In the genomic region with DNA sequence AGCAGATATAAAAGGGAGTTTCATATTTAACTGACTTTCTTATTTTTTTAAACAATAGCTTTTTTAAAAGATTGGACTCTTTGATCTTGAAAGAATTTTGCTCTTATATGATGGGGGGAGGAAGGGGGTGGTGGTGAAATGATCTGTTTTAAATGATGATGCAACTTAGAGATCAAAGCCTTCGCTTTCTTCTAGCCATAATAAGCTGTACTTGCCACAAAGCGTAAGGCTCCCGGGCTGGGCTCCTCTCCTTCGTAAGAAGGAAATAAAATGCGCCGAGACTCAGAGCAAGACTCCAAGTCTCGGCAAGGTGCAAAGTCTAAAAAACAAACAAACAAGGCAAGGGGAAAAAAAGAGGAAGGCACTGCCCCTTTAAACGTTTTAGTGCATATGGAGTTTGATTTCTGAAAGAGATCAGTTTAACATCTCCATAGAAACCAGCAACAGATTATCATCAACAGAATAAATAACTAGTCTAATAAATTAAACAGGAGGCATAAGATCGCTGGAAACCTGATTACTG, we compare ENCODE assay signal across 8 cellular contexts. TPM values are rescaled to one million over a fixed set of nuclear protein-coding genes. Genes with fewer than 3 reads are reported as not detected.
A peak's percentile ranks its signal among the peaks of the same experiment; 100 is the strongest.
DNase-seq lines count a peak whose midpoint lies in the region; ATAC-seq and TF ChIP-seq lines count a peak whose summit lies in the region.

No MANE protein-coding gene starts in this region.

- ATAC-seq in heart left ventricle, result no peak
- no peak for ATAC-seq in left ventricle myocardium superior
- peak; percentile 54 for ATAC-seq in left colon
- no peak for ATAC-seq in GM21576 (IDR thresholded peaks at IDR 0.05; ENCODE audit: unreplicated experiment)

- peaks cover 0 to 70% (median 0%) of the 10 kb centered on the region in 9 donors for H3K27me3 ChIP-seq in heart left ventricle
- H3K27me3 ChIP-seq in uterus, result peaks cover 0 to 4% of the 10 kb centered on the region in 2 donors

- H3K36me3 Mint-ChIP-seq in activated CD4-positive, alpha-beta memory T cell treated with anti-CD3 and anti-CD28 coated beads for 36 hours, result no peaks in the 10 kb centered on the region

- intact Hi-C loops in heart left ventricle (cut with DNase I), result loop anchor here in 8 of 10 donors (5.0 to 10.0 kb wide), 9 partner anchors 36 to 278 kb away; no protein-coding TSS in a partner anchor
- intact Hi-C loops in left ventricle myocardium superior (cut with micrococcal nuclease), result no loop called here
- intact Hi-C loops in activated CD4-positive, alpha-beta memory T cell treated with anti-CD3 and anti-CD28 coated beads for 36 hours (cut with micrococcal nuclease), result no loop called here
- intact Hi-C loops in left colon (cut with DNase I, micrococcal nuclease), result loop anchor here in 1 of 2 donors (10.0 kb wide), 1 partner anchor 98 kb away; no protein-coding TSS in a partner anchor
- intact Hi-C loops in uterus (cut with DNase I; ENCODE audit: low total_unique reads), result no loop called here

- H3K4me3 Mint-ChIP-seq in activated CD4-positive, alpha-beta memory T cell treated with anti-CD3 and anti-CD28 coated beads for 36 hours, result peak overlapping the region; percentile 17

- H3K4me1 ChIP-seq in heart left ventricle, result peaks cover 2 to 71% (median 24%) of the 10 kb centered on the region in 12 donors
- no peaks in the 10 kb centered on the region for H3K4me1 ChIP-seq in uterus

- no peak for TF ChIP-seq CTCF in heart left ventricle (IDR thresholded peaks at IDR 0.05)
- TF ChIP-seq CTCF in uterus (IDR thresholded peaks at IDR 0.05), result no peak

- H3K27me3 Mint-ChIP-seq in activated CD4-positive, alpha-beta memory T cell treated with anti-CD3 and anti-CD28 coated beads for 36 hours, result peaks cover 31% of the 10 kb centered on the region

- peak overlapping the region in 9 of 12 donors; percentile 82 to 98 (median 93) for H3K27ac ChIP-seq in heart left ventricle
- peak overlapping the region; percentile 75 to 87 for H3K27ac ChIP-seq in uterus

- POLR2A ChIA-PET in activated CD4-positive, alpha-beta memory T cell treated with anti-CD3 and anti-CD28 coated beads for 36 hours (lab: Charles Lee), result no interaction called here

- H3K4me1 Mint-ChIP-seq in activated CD4-positive, alpha-beta memory T cell treated with anti-CD3 and anti-CD28 coated beads for 36 hours (ENCODE audit: low read depth), result peaks cover 13% of the 10 kb centered on the region

- no peak overlapping the region for H3K27ac Mint-ChIP-seq in activated CD4-positive, alpha-beta memory T cell treated with anti-CD3 and anti-CD28 coated beads for 36 hours

- H3K36me3 ChIP-seq in heart left ventricle (no peaks in the 10 kb centered on the region), uterus (no peaks in the 10 kb centered on the region)

- no peak for TF ChIP-seq POLR2A in heart left ventricle (IDR thresholded peaks at IDR 0.05)
- no peak for TF ChIP-seq POLR2A in uterus (IDR thresholded peaks at IDR 0.05)

- no peaks in the 10 kb centered on the region for H3K9me3 Mint-ChIP-seq in activated CD4-positive, alpha-beta memory T cell treated with anti-CD3 and anti-CD28 coated beads for 36 hours

- H3K9me3 ChIP-seq in heart left ventricle (no peaks in the 10 kb centered on the region), uterus (no peaks in the 10 kb centered on the region)

- no peak for DNase-seq in heart left ventricle
- DNase-seq in left ventricle myocardium superior, result no peak
- no peak for DNase-seq in activated CD4-positive, alpha-beta memory T cell treated with anti-CD3 and anti-CD28 coated beads for 36 hours
- peak; percentile 76 to 82 for DNase-seq in left colon
- DNase-seq in uterus, result no peak
- DNase-seq in dedifferentiated amniotic fluid mesenchymal stem cell (ENCODE audit: extremely low spot score), result no peak
- no peak for DNase-seq in retina

- H3K4me3 ChIP-seq in heart left ventricle (peak overlapping the region; percentile 50 to 95 (median 76)), uterus (peak overlapping the region; percentile 37 to 54)

- 3 to 5% (median 4%) methylated on average over 9 of the region's 9 CpGs for WGBS in heart left ventricle, 4 donors

- CTCF ChIA-PET in activated CD4-positive, alpha-beta memory T cell treated with anti-CD3 and anti-CD28 coated beads for 36 hours (lab: Charles Lee), result no interaction called here

RNA-seq across cellular contexts. Expression of gene CASZ1, which starts 3.3 kb away (rescaled TPM):
- 10 to 100 TPM; 39.5 to 84.9 (median 63.2) TPM for total RNA-seq in heart left ventricle
- polyA plus RNA-seq in heart left ventricle, result 10 to 100 TPM; 28.8 to 50.0 TPM
- 57.8 TPM for total RNA-seq in left ventricle myocardium superior
- total RNA-seq in activated CD4-positive, alpha-beta memory T cell treated with anti-CD3 and anti-CD28 coated beads for 36 hours, result 1 to 10 TPM; 5.5 to 6.3 TPM
- 10 to 100 TPM; 61.3 to 63.8 TPM for total RNA-seq in left colon
- 10 to 100 TPM in 1 of 4 donors, 1 to 10 TPM in 2, under 1 TPM in 1; 0.59 to 49.2 (median 3.9) TPM for total RNA-seq in uterus

Comparison
In these comparisons a context has a peak if more than half of its experiments do, and no peak if none do; other contexts are left out.
1. intact Hi-C loops: an anchor here in heart left ventricle (5.0 to 10.0 kb wide); none called in left ventricle myocardium superior, activated CD4-positive, alpha-beta memory T cell treated with anti-CD3 and anti-CD28 coated beads for 36 hours and uterus.
2. DNase-seq: peak in left colon (2 of 2); none in heart left ventricle (0 of 5), left ventricle myocardium superior (single experiment), activated CD4-positive, alpha-beta memory T cell treated with anti-CD3 and anti-CD28 coated beads for 36 hours (single experiment), uterus (0 of 2), dedifferentiated amniotic fluid mesenchymal stem cell (single experiment) and retina (single experiment).